5 cellular contexts compared by ENCODE assay signal in the genomic region with DNA sequence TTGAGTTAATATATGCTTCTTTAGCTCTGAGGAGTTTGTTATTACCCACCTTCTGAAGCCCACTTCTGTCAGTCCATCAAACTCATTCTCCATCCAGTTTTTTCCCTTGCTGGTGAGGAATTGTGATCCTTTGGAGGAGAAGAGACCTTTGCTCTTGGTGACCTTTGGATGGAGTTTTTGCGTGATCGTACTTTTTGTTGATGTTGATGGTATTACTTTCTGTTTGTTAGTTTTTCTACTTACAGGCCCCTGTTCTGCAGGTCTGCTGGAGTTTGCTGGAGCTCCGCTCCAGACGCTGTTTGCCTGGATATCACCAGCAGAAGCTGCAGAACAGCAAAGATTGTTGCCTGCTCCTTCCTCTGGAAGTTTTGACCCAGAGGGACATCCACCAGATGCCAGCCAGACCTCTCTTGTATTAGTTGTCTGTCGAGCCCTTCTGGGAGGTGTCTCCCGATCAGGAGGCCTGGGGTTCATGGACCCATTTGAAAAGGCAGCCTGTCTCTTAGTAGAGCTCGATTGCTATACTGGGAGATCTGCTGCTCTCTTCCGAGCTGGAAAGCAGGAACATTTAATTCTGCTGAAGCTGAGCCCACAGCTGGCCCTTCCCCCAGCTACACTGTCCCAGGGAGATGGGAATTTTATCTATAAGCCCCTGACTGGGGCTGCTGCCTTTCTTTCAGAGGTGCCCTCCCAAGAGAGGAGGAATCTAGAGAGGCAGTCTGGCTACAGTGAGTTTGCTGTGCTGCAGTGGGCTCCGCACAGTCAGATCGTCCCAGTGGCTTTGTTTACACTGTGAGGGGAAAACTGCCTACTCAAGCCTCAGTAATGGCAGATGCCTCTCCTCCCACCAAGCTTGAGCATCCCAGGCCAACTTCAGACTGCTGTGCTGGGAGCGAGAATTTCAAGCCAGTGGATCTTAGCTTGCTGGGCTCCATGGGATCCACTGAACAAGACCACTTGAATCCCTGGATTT.
"Had no signal": no experiment of that assay in that cellular context is flagged by ENCODE, and none has a peak within 500 bp of the region (broad histone marks: within the 10 kb centered on the region; RNA-seq: fewer than 3 reads in every experiment).

No MANE protein-coding gene starts in this region.

- ATAC-seq: GM23338 had no signal

- H3K4me2 ChIP-seq: GM23338, KMS-11 had no signal

- H3K4me3 ChIP-seq: GM23338 had no signal

- DNase-seq: H9, HCEC 1CT, KBM-7 had no signal

- H3K27ac ChIP-seq: KMS-11 had no signal

- H2AFZ ChIP-seq: GM23338 had no signal

- H3K9ac ChIP-seq: KMS-11 had no signal
